In the genomic region with DNA sequence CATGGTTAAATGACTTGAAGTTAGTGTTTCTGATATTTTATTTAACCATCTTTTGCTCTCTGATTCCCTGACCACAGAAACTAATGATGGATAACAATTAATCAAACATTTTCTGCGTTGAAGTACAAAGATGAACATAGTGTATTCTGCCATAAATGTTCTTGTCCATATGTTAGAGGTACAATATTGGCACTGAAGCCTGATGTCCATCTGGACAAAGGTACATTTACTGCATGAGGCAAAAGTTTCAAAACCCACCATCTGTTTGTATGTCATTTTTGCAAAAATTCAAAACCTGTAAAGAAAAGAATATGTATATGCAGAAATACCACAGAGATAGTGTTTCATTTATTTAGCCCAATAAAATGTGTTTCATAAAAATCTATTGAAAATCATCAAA, we compare ENCODE assay signal across 8 cellular contexts.
"Had no signal": no experiment of that assay in that cellular context is flagged by ENCODE, and none has a peak within 500 bp of the region (broad histone marks: within the 10 kb centered on the region; RNA-seq: fewer than 3 reads in every experiment).

No MANE protein-coding gene starts in this region.

- H3K27ac Mint-ChIP-seq: GM23338, HFFc6 had no signal

- DNase-seq: H7, HFFc6, IMR-90, KG1 had no signal

- ATAC-seq: GM23338, HCT116, HepG2, K562 had no signal

- H3K4me3 Mint-ChIP-seq: GM23338, HFFc6 had no signal
